In genomic region chr5:14776640-14777039, GRCh38 we compare ENCODE assay signal across 14 cellular contexts.
"Had no signal": no experiment of that assay in that cellular context is flagged by ENCODE, and none has a peak within 500 bp of the region (broad histone marks: within the 10 kb centered on the region; RNA-seq: fewer than 3 reads in every experiment).

No MANE protein-coding gene starts in this region.

- DNase-seq: activated CD4-positive, alpha-beta T cell treated with anti-CD3 and anti-CD28 coated beads, Interleukin-2, amount 10 ng/mL, durations not matched to agents 7 days and 5 days; activated CD8-positive, alpha-beta memory T cell treated with anti-CD3 and anti-CD28 coated beads, Interleukin-2, amount 50 U/mL, for 48 hours; activated gamma-delta T cell treated with Interleukin-2 at 50 U/mL for 16 hours; activated T-cell treated with anti-CD3 and anti-CD28 coated beads, Interleukin-2, amount 50 U/mL, for 72 hours; effector memory CD4-positive, alpha-beta T cell; naive B cell; retina; stimulated activated naive CD4-positive, alpha-beta T cell had no signal

- H3K27ac Mint-ChIP-seq: activated CD4-positive, alpha-beta T cell treated with anti-CD3 and anti-CD28 coated beads, Interleukin-2, amount 10 ng/mL, durations not matched to agents 7 days and 5 days; activated T-cell treated with anti-CD3 and anti-CD28 coated beads, Interleukin-2, amount 50 U/mL, for 72 hours; T-helper 2 cell treated with Interferon-gamma antibody and Interleukin-4, amounts not matched to agents 5 μg/mL and 100 μg/mL, for 36 hours; type B pancreatic cell had no signal

- H3K4me3 Mint-ChIP-seq: activated CD4-positive, alpha-beta T cell treated with anti-CD3 and anti-CD28 coated beads, Interleukin-2, amount 10 ng/mL, durations not matched to agents 7 days and 5 days; activated naive CD8-positive, alpha-beta T cell; activated T-cell treated with anti-CD3 and anti-CD28 coated beads, Interleukin-2, amount 50 U/mL, for 72 hours; brain; central memory CD8-positive, alpha-beta T cell; dendritic cell treated with granulocyte-macrophage colony-stimulating factor and Interleukin-4, amounts not matched to agents 40 ng/mL and 50 ng/mL, for 4 days; naive B cell; T-helper 2 cell treated with Interferon-gamma antibody and Interleukin-4, amounts not matched to agents 5 μg/mL and 100 μg/mL, for 36 hours; type B pancreatic cell had no signal

- H3K9me3 Mint-ChIP-seq: activated T-cell treated with anti-CD3 and anti-CD28 coated beads, Interleukin-2, amount 50 U/mL, for 72 hours; brain; central memory CD8-positive, alpha-beta T cell; dendritic cell treated with granulocyte-macrophage colony-stimulating factor and Interleukin-4, amounts not matched to agents 40 ng/mL and 50 ng/mL, for 4 days; naive B cell; T-helper 2 cell treated with Interferon-gamma antibody and Interleukin-4, amounts not matched to agents 5 μg/mL and 100 μg/mL, for 36 hours had no signal

- H3K27me3 Mint-ChIP-seq: activated CD4-positive, alpha-beta T cell treated with anti-CD3 and anti-CD28 coated beads, Interleukin-2, amount 10 ng/mL, durations not matched to agents 7 days and 5 days; activated naive CD8-positive, alpha-beta T cell; brain; central memory CD8-positive, alpha-beta T cell; dendritic cell treated with granulocyte-macrophage colony-stimulating factor and Interleukin-4, amounts not matched to agents 40 ng/mL and 50 ng/mL, for 4 days; naive B cell; type B pancreatic cell had no signal

- ATAC-seq: activated T-cell treated with anti-CD3 and anti-CD28 coated beads, Interleukin-2, amount 50 U/mL, for 72 hours had no signal
